Comparison of ENCODE assay signal across 24 cellular contexts in genomic region chr22:46958191-46958590, GRCh38.
"Had no signal": no experiment of that assay in that cellular context is flagged by ENCODE, and none has a peak within 500 bp of the region (broad histone marks: within the 10 kb centered on the region; RNA-seq: fewer than 3 reads in every experiment).

No MANE protein-coding gene starts in this region.

- DNase-seq: activated CD4-positive, alpha-beta memory T cell treated with anti-CD3 and anti-CD28 coated beads, Interleukin-2, amount 10 ng/mL, durations not matched to agents 7 days and 5 days; activated CD4-positive, alpha-beta T cell treated with anti-CD3 and anti-CD28 coated beads for 1 hour; activated CD4-positive, alpha-beta T cell treated with anti-CD3 and anti-CD28 coated beads, Interleukin-2, amount 10 ng/mL, durations not matched to agents 7 days and 5 days; activated naive CD4-positive, alpha-beta T cell treated with anti-CD3 and anti-CD28 coated beads, Interleukin-2, amount 10 ng/mL, durations not matched to agents 7 days and 5 days; activated naive CD8-positive, alpha-beta T cell treated with anti-CD3 and anti-CD28 coated beads, Interleukin-2, amount 10 ng/mL, durations not matched to agents 7 days and 5 days; activated T-cell treated with anti-CD3 and anti-CD28 coated beads, Interleukin-2, amount 50 U/mL, for 72 hours; brain microvascular endothelial cell; central memory CD4-positive, alpha-beta T cell; foreskin keratinocyte; heart left ventricle; hypothalamus; left lung; occipital lobe; right cardiac atrium; spleen; stimulated activated naive CD4-positive, alpha-beta T cell; SW 1271; T1000 had no signal

- H3K9me3 ChIP-seq: esophagus muscularis mucosa, heart left ventricle, left lung, spleen, tibial nerve had no signal

- H3K27ac Mint-ChIP-seq: activated CD4-positive, alpha-beta memory T cell treated with anti-CD3 and anti-CD28 coated beads, Interleukin-2, amount 10 ng/mL, durations not matched to agents 7 days and 5 days; activated CD4-positive, alpha-beta T cell treated with anti-CD3 and anti-CD28 coated beads, Interleukin-2, amount 10 ng/mL, durations not matched to agents 7 days and 5 days; activated naive CD4-positive, alpha-beta T cell treated with anti-CD3 and anti-CD28 coated beads, Interleukin-2, amount 10 ng/mL, durations not matched to agents 7 days and 5 days; activated naive CD8-positive, alpha-beta T cell treated with anti-CD3 and anti-CD28 coated beads, Interleukin-2, amount 10 ng/mL, durations not matched to agents 7 days and 5 days; activated T-cell treated with anti-CD3 and anti-CD28 coated beads, Interleukin-2, amount 50 U/mL, for 72 hours; nephron; T-helper 1 cell treated with Interleukin-12 subunit alpha and Interleukin-12 subunit beta and Interleukin-4 antibody, amounts not matched to agents 30 μg/mL and 1 μg/mL, for 36 hours had no signal

- H3K4me1 ChIP-seq: esophagus muscularis mucosa, foreskin keratinocyte, heart left ventricle had no signal

- H3K36me3 ChIP-seq: brain microvascular endothelial cell had no signal

- H3K9me3 Mint-ChIP-seq: activated CD4-positive, alpha-beta memory T cell treated with anti-CD3 and anti-CD28 coated beads, Interleukin-2, amount 10 ng/mL, durations not matched to agents 7 days and 5 days; activated CD4-positive, alpha-beta T cell treated with anti-CD3 and anti-CD28 coated beads, Interleukin-2, amount 10 ng/mL, durations not matched to agents 7 days and 5 days; activated naive CD4-positive, alpha-beta T cell treated with anti-CD3 and anti-CD28 coated beads, Interleukin-2, amount 10 ng/mL, durations not matched to agents 7 days and 5 days; activated naive CD8-positive, alpha-beta T cell treated with anti-CD3 and anti-CD28 coated beads, Interleukin-2, amount 10 ng/mL, durations not matched to agents 7 days and 5 days; activated T-cell treated with anti-CD3 and anti-CD28 coated beads, Interleukin-2, amount 50 U/mL, for 72 hours; nephron; T-helper 1 cell treated with Interleukin-12 subunit alpha and Interleukin-12 subunit beta and Interleukin-4 antibody, amounts not matched to agents 30 μg/mL and 1 μg/mL, for 36 hours had no signal

- H3K4me3 ChIP-seq: esophagus muscularis mucosa, heart left ventricle, left lung, lung, SK-N-MC, spleen, tibial nerve had no signal

- H3K4me3 Mint-ChIP-seq: activated CD4-positive, alpha-beta memory T cell treated with anti-CD3 and anti-CD28 coated beads, Interleukin-2, amount 10 ng/mL, durations not matched to agents 7 days and 5 days; activated CD4-positive, alpha-beta T cell treated with anti-CD3 and anti-CD28 coated beads, Interleukin-2, amount 10 ng/mL, durations not matched to agents 7 days and 5 days; activated naive CD4-positive, alpha-beta T cell treated with anti-CD3 and anti-CD28 coated beads, Interleukin-2, amount 10 ng/mL, durations not matched to agents 7 days and 5 days; activated naive CD8-positive, alpha-beta T cell treated with anti-CD3 and anti-CD28 coated beads, Interleukin-2, amount 10 ng/mL, durations not matched to agents 7 days and 5 days; activated T-cell treated with anti-CD3 and anti-CD28 coated beads, Interleukin-2, amount 50 U/mL, for 72 hours; nephron; T-helper 1 cell treated with Interleukin-12 subunit alpha and Interleukin-12 subunit beta and Interleukin-4 antibody, amounts not matched to agents 30 μg/mL and 1 μg/mL, for 36 hours had no signal

- H3K4me1 Mint-ChIP-seq: activated CD4-positive, alpha-beta memory T cell treated with anti-CD3 and anti-CD28 coated beads, Interleukin-2, amount 10 ng/mL, durations not matched to agents 7 days and 5 days; activated CD4-positive, alpha-beta T cell treated with anti-CD3 and anti-CD28 coated beads, Interleukin-2, amount 10 ng/mL, durations not matched to agents 7 days and 5 days; activated naive CD4-positive, alpha-beta T cell treated with anti-CD3 and anti-CD28 coated beads, Interleukin-2, amount 10 ng/mL, durations not matched to agents 7 days and 5 days had no signal

- H3K27me3 ChIP-seq: brain microvascular endothelial cell, esophagus muscularis mucosa, foreskin keratinocyte, heart left ventricle, left lung, spleen, tibial nerve had no signal

- H3K27ac ChIP-seq: brain microvascular endothelial cell, esophagus muscularis mucosa, foreskin keratinocyte, heart left ventricle, left lung, SK-N-MC, spleen, tibial nerve had no signal

- H3K27me3 Mint-ChIP-seq: activated CD4-positive, alpha-beta memory T cell treated with anti-CD3 and anti-CD28 coated beads, Interleukin-2, amount 10 ng/mL, durations not matched to agents 7 days and 5 days; activated CD4-positive, alpha-beta T cell treated with anti-CD3 and anti-CD28 coated beads, Interleukin-2, amount 10 ng/mL, durations not matched to agents 7 days and 5 days; activated naive CD4-positive, alpha-beta T cell treated with anti-CD3 and anti-CD28 coated beads, Interleukin-2, amount 10 ng/mL, durations not matched to agents 7 days and 5 days; activated naive CD8-positive, alpha-beta T cell treated with anti-CD3 and anti-CD28 coated beads, Interleukin-2, amount 10 ng/mL, durations not matched to agents 7 days and 5 days had no signal

- ATAC-seq: activated T-cell treated with anti-CD3 and anti-CD28 coated beads, Interleukin-2, amount 50 U/mL, for 72 hours; foreskin keratinocyte; left lung; right cardiac atrium had no signal
